ENCODE assay signal across 6 cellular contexts in genomic region chr4:12365869-12366268, GRCh38.
DNase-seq lines count a peak whose midpoint lies in the region; ATAC-seq and TF ChIP-seq lines count a peak whose summit lies in the region.
"Not testable (repeated sequence)": the region's sequence is repeated elsewhere in the genome, so short reads cannot be mapped to it uniquely, and the experiment has no call there.

No MANE protein-coding gene starts in this region.

- not testable (repeated sequence) for H3K4me3 ChIP-seq in MG63; fibroblast of pulmonary artery (replicated peaks; ENCODE audit: low read depth, low read length); right cardiac atrium (ENCODE audit: low read length); aorta (ENCODE audit: low read length in 2 of 2)

- not testable (repeated sequence) for H3K27me3 ChIP-seq in MG63; right cardiac atrium (ENCODE audit: control insufficient read depth, insufficient read depth); aorta (ENCODE audit: control insufficient read depth in 1 of 2, insufficient read depth in 2 of 2, low read length in 1 of 2)

- TF ChIP-seq CTCF in fibroblast of pulmonary artery (IDR thresholded peaks at IDR 0.05; ENCODE audit: low read length, missing control alignments): not testable (repeated sequence)

- H3K4me1 ChIP-seq in right cardiac atrium (ENCODE audit: control insufficient read depth, insufficient read depth, low read length); aorta (ENCODE audit: control insufficient read depth in 1 of 2, insufficient read depth in 2 of 2, low read length in 2 of 2): not testable (repeated sequence)

- H3K36me3 ChIP-seq in MG63; aorta (ENCODE audit: control insufficient read depth in 1 of 2, insufficient read depth in 2 of 2, low read length in 1 of 2): not testable (repeated sequence)

- not testable (repeated sequence) for H3K9me3 ChIP-seq in MG63; right cardiac atrium (ENCODE audit: control insufficient read depth, low read length); aorta (ENCODE audit: control insufficient read depth, low read length)

- ATAC-seq in Right ventricle myocardium superior (ENCODE audit: poor library complexity); right cardiac atrium; aorta (ENCODE audit: low FRiP score): not testable (repeated sequence)

- DNase-seq in MG63 (peak; percentile 32), fibroblast of pulmonary artery (ENCODE audit: low read depth) (peak; percentile 22), Right ventricle myocardium superior (peak; percentile 44), right cardiac atrium (peak; percentile 12 to 51 (median 41)), posterior vena cava (ENCODE audit: low spot score) (peak; percentile 84), aorta (peak; percentile 44 to 46)

- intact Hi-C loops in Right ventricle myocardium superior (cut with DNase I); right cardiac atrium (cut with DNase I); posterior vena cava (cut with DNase I); aorta (cut with DNase I): not testable (repeated sequence)

- 67% methylated on average over 7 of the region's 7 CpGs for WGBS in right cardiac atrium
- 63 to 66% methylated on average over 7 of the region's 7 CpGs for WGBS in aorta, 2 donors

- H3K27ac ChIP-seq in right cardiac atrium (ENCODE audit: low read length); aorta (ENCODE audit: low read depth in 1 of 2, low read length in 2 of 2): not testable (repeated sequence)

Comparison
In these comparisons a context has a peak if more than half of its experiments do, and no peak if none do; other contexts are left out.
1. DNase-seq: peak in every context shown above with its lines; median percentile 84 in posterior vena cava; 45 in aorta; 44 in Right ventricle myocardium superior; 41 in right cardiac atrium; 32 in MG63; 22 in fibroblast of pulmonary artery.